18 cellular contexts compared by ENCODE assay signal in the genomic region with DNA sequence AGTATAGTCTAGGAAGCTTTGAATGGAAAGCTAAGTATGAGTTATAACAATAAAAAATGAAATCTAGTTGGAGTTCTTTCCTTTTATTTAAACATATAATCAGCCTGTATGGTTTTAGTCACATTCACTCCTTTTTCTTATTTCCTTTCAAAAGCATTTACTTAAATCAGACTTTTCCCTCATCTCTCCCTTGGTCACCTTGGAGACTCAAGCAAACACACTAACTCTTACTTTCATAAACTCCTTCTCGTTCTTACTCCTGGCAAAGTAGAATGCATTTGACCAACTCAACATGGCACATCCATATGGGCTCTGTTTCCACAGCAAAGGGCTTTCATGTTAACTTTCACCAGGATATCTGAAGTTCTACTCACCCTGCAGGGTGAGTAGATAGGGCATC.
"Had no signal": no experiment of that assay in that cellular context is flagged by ENCODE, and none has a peak within 500 bp of the region (broad histone marks: within the 10 kb centered on the region; RNA-seq: fewer than 3 reads in every experiment).

No MANE protein-coding gene starts in this region.

- H3K9me3 ChIP-seq: esophagus muscularis mucosa, gastrocnemius medialis, neutrophil, suprapubic skin, thyroid gland had no signal

- DNase-seq: effector memory CD8-positive, alpha-beta T cell; gastrocnemius medialis; heart right ventricle; hypothalamus; kidney; left cardiac atrium; left ventricle myocardium superior; mesendoderm; naive thymus-derived CD4-positive, alpha-beta T cell; stimulated activated CD4-positive, alpha-beta T cell treated with anti-CD3 and anti-CD28 coated beads, Interleukin-12 subunit alpha, Interleukin-12 subunit beta, amount 100 ng/mL, for 4 hours; stimulated activated CD4-positive, alpha-beta T cell treated with anti-CD3 and anti-CD28 coated beads, Interleukin-2, amount 100 ng/mL, for 48 hours; stimulated activated naive CD8-positive, alpha-beta T cell treated with anti-CD3 and anti-CD28 coated beads, Interleukin-15, Interleukin-2, amounts not matched to agents 100 U/mL and 50 U/mL, for 24 hours; thyroid gland had no signal

- H3K36me3 ChIP-seq: esophagus muscularis mucosa, gastrocnemius medialis, heart right ventricle, neutrophil, suprapubic skin, thyroid gland had no signal

- H3K27me3 ChIP-seq: esophagus muscularis mucosa, gastrocnemius medialis, heart right ventricle, neutrophil, suprapubic skin, thyroid gland had no signal

- H3K4me3 ChIP-seq: esophagus muscularis mucosa, gastrocnemius medialis, heart right ventricle, lung, skin epidermis, suprapubic skin, thyroid gland had no signal

- H3K4me1 ChIP-seq: esophagus muscularis mucosa, gastrocnemius medialis, suprapubic skin, thyroid gland had no signal
